Comparison of ENCODE assay signal across 8 cellular contexts in genomic region chr17:60601443-60602384, GRCh38. TPM values are rescaled to one million over a fixed set of nuclear protein-coding genes. Genes with fewer than 3 reads are reported as not detected.
DNase-seq lines count a peak whose midpoint lies in the region; ATAC-seq and TF ChIP-seq lines count a peak whose summit lies in the region.

No MANE protein-coding gene starts in this region.

- TF ChIP-seq CTCF in GM13976 (IDR thresholded peaks at IDR 0.05; ENCODE audit: borderline replicate concordance, control extremely low read depth, extremely low read depth, insufficient read depth, missing control alignments), result no peak
- no peak for TF ChIP-seq CTCF in activated B cell treated with CpG ODN at 0.5 μM for 24 hours (IDR thresholded peaks at IDR 0.05)

- H3K36me3 ChIP-seq in ACC112 (ENCODE audit: insufficient read depth, low read length) (no peaks in the 10 kb centered on the region), endocrine pancreas (ENCODE audit: control insufficient read depth, insufficient read depth, low read length) (no peaks in the 10 kb centered on the region)

- no peaks in the 10 kb centered on the region for H3K27me3 ChIP-seq in ACC112 (ENCODE audit: insufficient read depth, low read length)
- no peaks in the 10 kb centered on the region for H3K27me3 ChIP-seq in endocrine pancreas (ENCODE audit: control insufficient read depth, insufficient read depth, low read length)

- intact Hi-C loops in activated B cell treated with CpG ODN at 0.5 μM for 24 hours (cut with micrococcal nuclease), result loop anchor here (5.0 kb wide), 2 partner anchors 34 to 709 kb away; partner anchors contain the start of genes RPS6KB1 and TUBD1

- H3K27me3 Mint-ChIP-seq in activated B cell treated with CpG ODN at 0.5 μM for 24 hours (no peaks in the 10 kb centered on the region), memory B cell (no peaks in the 10 kb centered on the region)

- peak overlapping the region; percentile 9 for H2AFZ ChIP-seq in ACC112 (ENCODE audit: low read length, unreplicated experiment)

- peaks cover 59% of the 10 kb centered on the region for H3K79me2 ChIP-seq in ACC112 (ENCODE audit: control insufficient read depth, insufficient read depth, low read length, unreplicated experiment)

- DNase-seq in GM13976 (ENCODE audit: low spot score) (peak; percentile 59), NCI-H2196 (lab: John Stamatoyannopoulos, UW; ENCODE audit: unreplicated experiment) (peak; percentile 75), activated B cell treated with CpG ODN at 0.5 μM for 24 hours (no peak), memory B cell (ENCODE audit: low spot score in 2 of 2) (peak; percentile 22 to 27)
- peak in 5 of 6 experiments; percentile 10 to 49 (median 25) for DNase-seq in stimulated activated naive CD4-positive, alpha-beta T cell (lab: John Stamatoyannopoulos, UW)

- H3K27ac Mint-ChIP-seq in activated B cell treated with CpG ODN at 0.5 μM for 24 hours, result peak overlapping the region; percentile 84
- peak overlapping the region; percentile 97 for H3K27ac Mint-ChIP-seq in memory B cell

- H3K27ac ChIP-seq in ACC112 (ENCODE audit: low read depth, low read length), result peak overlapping the region; percentile 41

- CTCF ChIA-PET in activated B cell treated with CpG ODN at 0.5 μM for 24 hours (lab: Charles Lee), result interaction anchor here (0.6 to 1.0 kb wide), 2 partner anchors 47 to 201 kb away, joined by 3 read pairs; no protein-coding TSS in a partner anchor

- in situ Hi-C loops in GM13976 (cut with MboI; ENCODE audit: low sequenced_read_pairs, unreplicated experiment), result no loop called here

- H3K36me3 Mint-ChIP-seq in activated B cell treated with CpG ODN at 0.5 μM for 24 hours (ENCODE audit: low read depth), result peaks cover 17% of the 10 kb centered on the region
- no peaks in the 10 kb centered on the region for H3K36me3 Mint-ChIP-seq in memory B cell

- peak overlapping the region; percentile 96 for H3K9ac ChIP-seq in endocrine pancreas (ENCODE audit: control insufficient read depth, insufficient read depth, low read length)

- POLR2A ChIA-PET in activated B cell treated with CpG ODN at 0.5 μM for 24 hours (lab: Charles Lee), result interaction anchor here (0.6 to 0.8 kb wide), 3 partner anchors 75 to 1330 kb away, joined by 3 to 4 read pairs (median 3); no protein-coding TSS in a partner anchor

- H3K4me3 ChIP-seq in ACC112 (ENCODE audit: low read depth, low read length), result peak overlapping the region; percentile 86
- peak overlapping the region; percentile 100 for H3K4me3 ChIP-seq in endocrine pancreas (ENCODE audit: control insufficient read depth, insufficient read depth, low read length)

- ATAC-seq in activated B cell treated with CpG ODN at 0.5 μM for 24 hours (ENCODE audit: low read depth), result no peak
- no peak for ATAC-seq in memory B cell (ENCODE audit: low read depth)
- no peak for ATAC-seq in HG02642 (IDR thresholded peaks at IDR 0.05; ENCODE audit: poor library complexity, unreplicated experiment)

- no peaks in the 10 kb centered on the region for H3K9me3 ChIP-seq in endocrine pancreas (ENCODE audit: control insufficient read depth, low read length)

- peak overlapping the region; percentile 98 for H3K4me3 Mint-ChIP-seq in activated B cell treated with CpG ODN at 0.5 μM for 24 hours
- peak overlapping the region; percentile 98 for H3K4me3 Mint-ChIP-seq in memory B cell

- peaks cover 57% of the 10 kb centered on the region for H3K4me1 Mint-ChIP-seq in activated B cell treated with CpG ODN at 0.5 μM for 24 hours
- H3K4me1 Mint-ChIP-seq in memory B cell, result peaks cover 34% of the 10 kb centered on the region

- H3K4me1 ChIP-seq in ACC112 (ENCODE audit: control insufficient read depth, insufficient read depth, low read length, unreplicated experiment), result peaks cover 25% of the 10 kb centered on the region
- H3K4me1 ChIP-seq in endocrine pancreas (ENCODE audit: control insufficient read depth, insufficient read depth, low read length), result no peaks in the 10 kb centered on the region

- H3K9me3 Mint-ChIP-seq in activated B cell treated with CpG ODN at 0.5 μM for 24 hours (no peaks in the 10 kb centered on the region), memory B cell (no peaks in the 10 kb centered on the region)

RNA-seq across cellular contexts. Expression of gene PPM1D, which starts 1.7 kb away (rescaled TPM):
- total RNA-seq in activated B cell treated with CpG ODN at 0.5 μM for 24 hours, result 12.9 and 13.3 TPM in 2 replicates
